Comparison of ENCODE assay signal across 14 cellular contexts in genomic region chr14:88934231-88934898, GRCh38.
"Had no signal": no experiment of that assay in that cellular context is flagged by ENCODE, and none has a peak within 500 bp of the region (broad histone marks: within the 10 kb centered on the region; RNA-seq: fewer than 3 reads in every experiment).

No MANE protein-coding gene starts in this region.

- H3K27me3 ChIP-seq: ascending aorta, ovary, thyroid gland, uterus had no signal

- H3K36me3 ChIP-seq: ascending aorta, ovary, thyroid gland, uterus had no signal

- DNase-seq: activated CD4-positive, alpha-beta T cell treated with anti-CD3 and anti-CD28 coated beads for 1 hour; activated CD4-positive, alpha-beta T cell treated with anti-CD3 and anti-CD28 coated beads, Interleukin-2, amount 50 U/mL, for 48 hours; activated T-cell treated with anti-CD3 and anti-CD28 coated beads, Interleukin-2, amount 50 U/mL, for 48 hours; central memory CD4-positive, alpha-beta T cell; erythroblast; left colon; nephron progenitor cell; ovary; stimulated activated CD4-positive, alpha-beta T cell treated with anti-CD3 and anti-CD28 coated beads, Interleukin-15, amount 100 ng/mL, for 24 hours; stimulated activated CD4-positive, alpha-beta T cell treated with anti-CD3 and anti-CD28 coated beads, Interleukin-4, amount 100 ng/mL, for 4 hours; T-helper 9 cell; thyroid gland; uterus had no signal

- H3K9me3 ChIP-seq: ascending aorta, ovary, thyroid gland, uterus had no signal

- H3K27ac ChIP-seq: ascending aorta, ovary, thyroid gland, uterus had no signal

- H3K4me3 ChIP-seq: ascending aorta, ovary, thyroid gland, uterus had no signal

- ATAC-seq: left colon had no signal

- H3K4me1 ChIP-seq: ascending aorta, thyroid gland, uterus had no signal
